ENCODE assay signal across 12 cellular contexts in the genomic region with DNA sequence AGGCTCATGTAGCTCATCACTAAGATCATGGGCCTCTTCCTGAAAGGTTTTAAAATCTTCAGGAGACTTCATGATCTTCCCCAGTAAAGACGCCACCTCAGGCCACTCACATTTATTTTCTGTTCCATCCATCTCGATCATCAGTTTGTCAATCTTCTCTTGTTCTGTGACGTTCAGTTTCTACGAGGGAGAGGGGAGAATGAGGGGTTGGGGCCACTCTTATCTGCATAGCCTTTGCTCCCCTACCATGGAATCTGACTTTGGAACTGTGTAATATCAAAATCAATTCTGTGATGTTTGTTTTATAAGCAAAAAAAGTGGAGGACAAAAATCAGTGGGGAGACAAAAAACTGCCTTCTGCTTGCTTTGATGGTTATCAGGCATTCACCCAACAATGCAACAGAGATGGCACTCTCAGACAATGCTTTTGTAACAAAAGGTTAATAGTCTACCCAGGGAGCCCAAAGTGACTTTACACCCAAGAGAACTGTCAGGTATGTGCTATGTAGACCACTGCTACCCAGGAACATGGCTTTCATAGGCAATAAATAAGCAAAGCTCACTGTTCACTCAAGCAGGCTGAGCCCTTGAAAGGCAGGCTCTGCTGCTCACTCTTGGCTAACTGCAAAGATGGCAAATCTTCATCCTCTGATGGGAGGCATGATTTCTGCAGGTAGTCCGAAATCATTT. TPM values are rescaled to one million over a fixed set of nuclear protein-coding genes. Genes with fewer than 3 reads are reported as not detected.
DNase-seq lines count a peak whose midpoint lies in the region; ATAC-seq and TF ChIP-seq lines count a peak whose summit lies in the region.
"Had no signal": no experiment of that assay in that cellular context is flagged by ENCODE, and none has a peak within 500 bp of the region (broad histone marks: within the 10 kb centered on the region; RNA-seq: fewer than 3 reads in every experiment).

No MANE protein-coding gene starts in this region.

- H3K4me3 Mint-ChIP-seq in CD14-positive monocyte (no peak overlapping the region), endodermal cell (no peak overlapping the region)
- H3K4me3 Mint-ChIP-seq: activated B cell treated with CpG ODN at 0.5 μM for 24 hours had no signal

- 92 to 97% methylated on average over 5 of the region's 5 CpGs for WGBS in endodermal cell (ENCODE audit: insufficient coverage in 1 of 2, insufficient read length in 1 of 2), 2 experiments
- WGBS in ovary, 3 donors: 79 to 87% (median 82%) methylated on average over 5 of the region's 5 CpGs

- H3K9me3 ChIP-seq in endodermal cell (ENCODE audit: control insufficient read depth, low read length) (no peaks in the 10 kb centered on the region), ovary (no peaks in the 10 kb centered on the region)
- H3K9me3 ChIP-seq: mucosa of descending colon had no signal

- H3K27ac ChIP-seq in VCaP (peak overlapping the region; percentile 3; the same call in 1 of the 2 replicates), endodermal cell (ENCODE audit: low read depth, low read length) (no peak overlapping the region), ovary (no peak overlapping the region)

- H3K36me3 ChIP-seq in endodermal cell (ENCODE audit: control insufficient read depth, insufficient read depth, low read length): peaks cover 96% of the 10 kb centered on the region
- no peaks in the 10 kb centered on the region for H3K36me3 ChIP-seq in ovary

- TF ChIP-seq POLR2A in ovary (IDR thresholded peaks at IDR 0.05): no peak

- H3K36me3 Mint-ChIP-seq in CD14-positive monocyte (peaks cover 92 to 96% of the 10 kb centered on the region in 2 donors), endodermal cell (ENCODE audit: low read depth) (peaks cover 94% of the 10 kb centered on the region)

- no peak for TF ChIP-seq EP300 in ovary (IDR thresholded peaks at IDR 0.05)

- H3K4me3 ChIP-seq in endodermal cell (ENCODE audit: low read length): no peak overlapping the region
- no peak overlapping the region for H3K4me3 ChIP-seq in ovary
- H3K4me3 ChIP-seq: mucosa of descending colon had no signal

- H3K27me3 Mint-ChIP-seq in CD14-positive monocyte (ENCODE audit: low read depth in 3 of 3): peaks cover 0 to 1% (median 0%) of the 10 kb centered on the region in 3 donors
- H3K27me3 Mint-ChIP-seq in endodermal cell (ENCODE audit: insufficient read depth): no peaks in the 10 kb centered on the region
- H3K27me3 Mint-ChIP-seq: activated B cell treated with CpG ODN at 0.5 μM for 24 hours had no signal

- TF ChIP-seq CTCF in CD14-positive monocyte (IDR thresholded peaks at IDR 0.05) (no peak), VCaP (conservative IDR thresholded peaks at IDR 0.05) (no peak), endodermal cell (conservative IDR thresholded peaks at IDR 0.05) (no peak), ovary (IDR thresholded peaks at IDR 0.05) (no peak)

- H3K27ac Mint-ChIP-seq in CD14-positive monocyte (peak overlapping the region in 5 of 7 donors; percentile 17 to 76 (median 70)), endodermal cell (peak overlapping the region; percentile 62)
- H3K27ac Mint-ChIP-seq: activated B cell treated with CpG ODN at 0.5 μM for 24 hours had no signal

- ATAC-seq in GM19455 (IDR thresholded peaks at IDR 0.05; ENCODE audit: unreplicated experiment): no peak
- ATAC-seq: left colon, mucosa of descending colon had no signal

- H3K9ac ChIP-seq in endodermal cell (ENCODE audit: extremely low read depth, low read length, poor library complexity, severe bottlenecking): no peak overlapping the region

- H3K9me3 Mint-ChIP-seq in CD14-positive monocyte: no peaks in the 10 kb centered on the region
- no peaks in the 10 kb centered on the region for H3K9me3 Mint-ChIP-seq in endodermal cell
- H3K9me3 Mint-ChIP-seq: activated B cell treated with CpG ODN at 0.5 μM for 24 hours had no signal

- DNase-seq in CD14-positive monocyte (ENCODE audit: low spot score): no peak
- DNase-seq in ELF-1 (ENCODE audit: low read depth, low spot score): peak; percentile 2
- peak; percentile 35 for DNase-seq in endodermal cell
- no peak for DNase-seq in SW480 (ENCODE audit: low spot score)
- DNase-seq in ovary: no peak
- DNase-seq: activated B cell treated with CpG ODN at 0.5 μM for 24 hours, left colon, mucosa of descending colon, NCI-H187, substantia nigra had no signal

- H3K4me1 ChIP-seq in endodermal cell (ENCODE audit: control insufficient read depth, insufficient read depth, low read length) (peaks cover 19% of the 10 kb centered on the region), ovary (ENCODE audit: insufficient read depth) (no peaks in the 10 kb centered on the region)

- H3K4me1 Mint-ChIP-seq in CD14-positive monocyte (peaks cover 48% of the 10 kb centered on the region), endodermal cell (peaks cover 30% of the 10 kb centered on the region)

- intact Hi-C loops in CD14-positive monocyte (cut with micrococcal nuclease) (no loop called here), ovary (cut with DNase I) (no loop called here)

- H3K27me3 ChIP-seq in endodermal cell (ENCODE audit: control insufficient read depth, insufficient read depth, low read length, poor library complexity, severe bottlenecking) (no peaks in the 10 kb centered on the region), ovary (no peaks in the 10 kb centered on the region)

RNA-seq across cellular contexts. Expression of gene ENO1, which starts 10.5 kb away (rescaled TPM):
- 1,000 to 10,000 TPM; 1,458 to 1,573 TPM for polyA plus RNA-seq in CD14-positive monocyte
- total RNA-seq in endodermal cell: 1,000 to 10,000 TPM; 1,263 to 1,351 TPM
- 1,848 TPM for polyA plus RNA-seq in endodermal cell (2013, experiment 1 of 2)
- polyA plus RNA-seq in endodermal cell (2013, experiment 2 of 2): 1,827 TPM
- total RNA-seq in ovary: 100 to 1,000 TPM; 158 to 569 (median 404) TPM
- polyA plus RNA-seq in ovary: 100 to 1,000 TPM; 215 to 481 TPM

RNA-seq across cellular contexts. Expression of gene RERE, which starts 50.6 kb away (rescaled TPM):
- polyA plus RNA-seq in CD14-positive monocyte (1 to 10 TPM; 1.2 to 3.8 TPM), ovary (10 to 100 TPM; 36.7 to 69.3 TPM)
- total RNA-seq in endodermal cell (100 to 1,000 TPM; 159 to 179 TPM), ovary (100 to 1,000 TPM in 5 of 7 donors, 10 to 100 TPM in 2; 62.8 to 119 (median 115) TPM)
- 120 TPM for polyA plus RNA-seq in endodermal cell (2013, experiment 1 of 2)
- polyA plus RNA-seq in endodermal cell (2013, experiment 2 of 2): 97.7 TPM

Comparison
In these comparisons a context has a peak if more than half of its experiments do, and no peak if none do; other contexts are left out.
1. DNase-seq: peak in ELF-1 (single experiment) and endodermal cell (single experiment); none in CD14-positive monocyte (single experiment), SW480 (single experiment) and ovary (0 of 5).